Comparison of ENCODE assay signal across 22 cellular contexts in the genomic region with DNA sequence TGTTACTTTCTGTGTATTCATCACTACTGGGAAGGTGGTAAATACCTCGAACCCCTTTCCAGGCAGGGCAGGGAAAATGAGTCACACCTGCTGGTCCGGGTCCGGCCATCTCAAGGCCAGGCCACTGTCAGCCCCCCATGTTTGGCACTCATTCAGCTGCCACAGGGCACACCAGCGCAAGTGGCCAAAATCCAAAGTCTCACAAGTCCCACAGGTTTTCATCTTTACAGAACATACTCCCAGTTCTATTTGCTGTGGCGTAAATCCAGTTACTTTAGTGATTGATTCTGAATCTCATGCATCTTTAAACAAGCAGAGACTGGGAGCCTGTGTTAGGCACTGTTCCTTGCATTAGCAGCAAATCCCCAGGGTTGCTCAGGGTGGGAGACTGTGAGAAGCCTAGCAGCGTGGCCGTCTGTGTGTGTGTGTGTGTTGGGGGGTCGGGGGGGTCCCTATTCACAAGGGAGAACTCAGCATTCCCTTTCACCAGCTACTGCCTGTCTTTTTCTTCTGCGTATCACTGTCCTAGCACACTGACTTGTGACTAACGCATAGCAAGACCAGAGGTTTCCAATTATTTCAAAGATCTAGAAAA. TPM values are rescaled to one million over a fixed set of nuclear protein-coding genes. Genes with fewer than 3 reads are reported as not detected.
A peak's percentile ranks its signal among the peaks of the same experiment; 100 is the strongest.
DNase-seq lines count a peak whose midpoint lies in the region; ATAC-seq, FAIRE-seq and TF ChIP-seq lines count a peak whose summit lies in the region.
"Had no signal": no experiment of that assay in that cellular context is flagged by ENCODE, and none has a peak within 500 bp of the region (broad histone marks: within the 10 kb centered on the region; RNA-seq: fewer than 3 reads in every experiment).

No MANE protein-coding gene starts in this region.

- H3K9me3 ChIP-seq in GM12878 (replicated peaks; ENCODE audit: control insufficient read depth, insufficient read depth, low read length) (no peaks in the 10 kb centered on the region), stomach smooth muscle (ENCODE audit: control insufficient read depth in 2 of 2, low read length in 2 of 2) (no peaks in the 10 kb centered on the region)
- H3K9me3 ChIP-seq: heart right ventricle had no signal

- H3K27ac Mint-ChIP-seq in IgD-negative memory B cell = peak overlapping the region in 2 of 3 donors; percentile 19 to 83
- peak overlapping the region; percentile 89 for H3K27ac Mint-ChIP-seq in nephron progenitor cell

- no peak overlapping the region for H3K4me3 ChIP-seq in GM12878
- no peak overlapping the region for H3K4me3 ChIP-seq in stomach smooth muscle (ENCODE audit: low read length in 2 of 2)
- H3K4me3 ChIP-seq: K562 had no signal

- H3K36me3 Mint-ChIP-seq in IgD-negative memory B cell = peaks cover 4% of the 10 kb centered on the region
- peaks cover 4% of the 10 kb centered on the region for H3K36me3 Mint-ChIP-seq in nephron progenitor cell (ENCODE audit: low read depth)

- intact Hi-C loops in GM12878 (cut with micrococcal nuclease; ENCODE audit: unreplicated experiment) = no loop called here

- H3K27me3 Mint-ChIP-seq in IgD-negative memory B cell (no peaks in the 10 kb centered on the region), nephron progenitor cell (ENCODE audit: low read depth, poor library complexity) (peaks cover 13% of the 10 kb centered on the region)

- peaks cover 24 to 36% (median 31%) of the 10 kb centered on the region in 3 donors for H3K4me1 Mint-ChIP-seq in IgD-negative memory B cell
- H3K4me1 Mint-ChIP-seq in nephron progenitor cell = peaks cover 78% of the 10 kb centered on the region

- peak overlapping the region; percentile 93 for H3K27ac ChIP-seq in GM12878 (ENCODE audit: control insufficient read depth, insufficient read depth)
- H3K27ac ChIP-seq in stomach smooth muscle (ENCODE audit: low read length) = peak overlapping the region; percentile 87

- H4K20me1 ChIP-seq in GM12878 (ENCODE audit: control insufficient read depth, insufficient read depth) = no peaks in the 10 kb centered on the region

- no peaks in the 10 kb centered on the region for H3K9me3 Mint-ChIP-seq in IgD-negative memory B cell
- peaks cover 30% of the 10 kb centered on the region for H3K9me3 Mint-ChIP-seq in nephron progenitor cell

- no peak overlapping the region for H3K4me2 ChIP-seq in GM12878 (ENCODE audit: control insufficient read depth, insufficient read depth)

- ATAC-seq in GM12878 = no peak
- ATAC-seq in HG03139 (IDR thresholded peaks at IDR 0.05; ENCODE audit: unreplicated experiment) = no peak

- TF ChIP-seq RAD21 in GM12878 (IDR thresholded peaks at IDR 0.05; ENCODE audit: insufficient read depth, low read depth, low read length) = no peak

- no peak for TF ChIP-seq CTCF in GM12878 (IDR thresholded peaks at IDR 0.05 in 2 of 3, conservative IDR thresholded peaks at IDR 0.05 in 1 of 3; ENCODE audit: control insufficient read depth in 2 of 3, extremely low read depth in 1 of 3, insufficient read depth in 1 of 3, low read depth in 3 of 3, low read length in 3 of 3)
- TF ChIP-seq CTCF in nephron progenitor cell (IDR thresholded peaks at IDR 0.05) = no peak

- CTCF ChIA-PET in GM12878 (lab: Yijun Ruan, JAX) = interaction anchor here (0.6 to 2.9 kb wide), 4 partner anchors 11 to 335 kb away, joined by 3 to 13 read pairs (median 5); no protein-coding TSS in a partner anchor

- no TSS peak for BruUV-seq in GM12878 (replicated peaks; lab: Mats Ljungman, UMichigan)

- H3K9ac ChIP-seq in GM12878 (ENCODE audit: control insufficient read depth, insufficient read depth, low read length) (peak overlapping the region; percentile 87; the same call in 1 of the 2 replicates), stomach smooth muscle (ENCODE audit: low read length in 2 of 2) (peak overlapping the region in 1 of 2 donors; percentile 13)

- POLR2A ChIA-PET in GM12878 (lab: Charles Lee) = interaction anchor here (0.6 to 1.3 kb wide), 6 partner anchors 9 to 973 kb away, joined by 3 to 10 read pairs (median 5); no protein-coding TSS in a partner anchor

- FAIRE-seq in GM12878 (lab: Jason Lieb, UNC) = no peak
- FAIRE-seq: K562 had no signal

- in situ Hi-C loops in GM12878 (cut with MboI) = no loop called here

- no peak for TF ChIP-seq POLR2A in GM12878 (IDR thresholded peaks at IDR 0.05; ENCODE audit: low read depth, low read length)

- no peak for DNase-seq in GM12878 (ENCODE audit: low read depth, low spot score)
- DNase-seq in nephron progenitor cell = no peak
- no peak for DNase-seq in NCI-H1417 (lab: John Stamatoyannopoulos, UW)
- DNase-seq in HK-2 (ENCODE audit: unreplicated experiment) = no peak
- DNase-seq: activated CD4-positive, alpha-beta T cell treated with anti-CD3 and anti-CD28 coated beads, Interleukin-2, amount 50 U/mL, for 4 hours; activated gamma-delta T cell treated with Interleukin-2 at 50 U/mL for 16 hours; activated T-cell treated with anti-CD3 and anti-CD28 coated beads for 4 hours; cerebellar nuclear complex; COR-L47; DND-41; heart right ventricle; NCI-H2081; NCI-H510A; posterior cingulate gyrus; Right ventricle myocardium superior; stimulated activated CD4-positive, alpha-beta T cell treated with anti-CD3 and anti-CD28 coated beads, Interleukin-4, amount 100 ng/mL, for 4 hours; SW 1271 had no signal

- peaks cover 0 to 3% of the 10 kb centered on the region in 2 experiments; a peak in 1 of 4 replicates for H3K36me3 ChIP-seq in GM12878 (ENCODE audit: control insufficient read depth in 2 of 2, insufficient read depth in 2 of 2, low read length in 1 of 2)
- no peaks in the 10 kb centered on the region for H3K36me3 ChIP-seq in stomach smooth muscle (ENCODE audit: control insufficient read depth in 2 of 2, insufficient read depth in 2 of 2, low read length in 2 of 2)
- H3K36me3 ChIP-seq: heart right ventricle had no signal

- H3K27me3 ChIP-seq in GM12878 (replicated peaks in 1 of 2; ENCODE audit: control insufficient read depth in 2 of 2, insufficient read depth in 2 of 2, low read length in 1 of 2) (no peaks in the 10 kb centered on the region), stomach smooth muscle (ENCODE audit: control insufficient read depth in 1 of 2, insufficient read depth in 2 of 2, low read length in 2 of 2) (no peaks in the 10 kb centered on the region)
- H3K27me3 ChIP-seq: heart right ventricle had no signal

- RAD21 ChIA-PET in GM12878 (lab: Charles Lee; ENCODE audit: unreplicated experiment) = interaction anchor here (0.6 to 1.4 kb wide), 6 partner anchors 8 to 67 kb away, joined by 3 to 5 read pairs (median 3); no protein-coding TSS in a partner anchor

- peak overlapping the region in 2 of 4 donors; percentile 43 to 65 for H3K4me3 Mint-ChIP-seq in IgD-negative memory B cell
- H3K4me3 Mint-ChIP-seq in nephron progenitor cell = no peak overlapping the region

- peaks cover 32% of the 10 kb centered on the region for H3K79me2 ChIP-seq in GM12878 (ENCODE audit: control insufficient read depth, insufficient read depth, low read length)

- 60% methylated on average over 10 of the region's 10 CpGs for WGBS in GM12878 (ENCODE audit: insufficient coverage, insufficient replicate concordance, low lambda C conversion rate, missing lambda C conversion rate)

- peaks cover 31% of the 10 kb centered on the region for H3K4me1 ChIP-seq in GM12878 (ENCODE audit: control insufficient read depth, insufficient read depth, low read length)
- peaks cover 31% of the 10 kb centered on the region for H3K4me1 ChIP-seq in stomach smooth muscle (ENCODE audit: control insufficient read depth, insufficient read depth, low read length)

- TF ChIP-seq EP300 in GM12878 (IDR thresholded peaks at IDR 0.05; ENCODE audit: borderline replicate concordance in 1 of 2, control insufficient read depth in 1 of 2, low read depth in 2 of 2, low read length in 2 of 2) = no peak

- H2AFZ ChIP-seq in GM12878 (ENCODE audit: control insufficient read depth, low read depth, low read length) = no peak overlapping the region

- SMC1A ChIA-PET in GM12878 (lab: Charles Lee; ENCODE audit: uncharacterized antibody, unreplicated experiment) = interaction anchor here (0.6 to 2.3 kb wide), 4 partner anchors 8 to 31 kb away, joined by 3 to 11 read pairs (median 5); no protein-coding TSS in a partner anchor

RNA-seq across cellular contexts. Expression of gene SLC2A5, which starts 1.1 kb away (rescaled TPM):
- polyA plus RNA-seq in IgD-negative memory B cell = 10.0 TPM
- 209 and 221 TPM in 2 replicates for total RNA-seq in GM12878 (2013; cell fraction: nucleolus; rRNA removed)
- 20.1 and 24.2 TPM in 2 replicates for total RNA-seq in GM12878 (2014; rRNA removed)
- 10.6 and 12.3 TPM in 2 replicates for total RNA-seq in GM12878 (2014; rRNA removed; fragmentation: Illumina TruSeq; extraction: Trizol)
- total RNA-seq in GM12878 (2021) = 30.9 and 32.3 TPM in 2 replicates
- polyA plus RNA-seq in GM12878 (2011; ENCODE audit: low read depth) = 47.3 TPM
- 60.0 and 76.6 TPM in 2 replicates for polyA plus RNA-seq in GM12878 (2011; rRNA removed)
- 47.9 and 67.2 TPM in 2 replicates for polyA plus RNA-seq in GM12878 (2011; cell fraction: cytosol; rRNA removed)
- 282 and 381 TPM in 2 replicates for polyA plus RNA-seq in GM12878 (2011; cell fraction: nucleus; rRNA removed)
- polyA plus RNA-seq in GM12878 (2012) = 32.5 and 62.6 TPM in 2 replicates
- polyA plus RNA-seq in GM12878 (2014; fragmentation: Illumina TruSeq; extraction: Trizol) = 28.7 and 37.7 TPM in 2 replicates
- polyA plus RNA-seq in GM12878 (2014; fragmentation: Nextera tagmentation; extraction: Ambion mirVana) = 1 to 10 TPM; 4.5 to 5.2 TPM
- 24.7 and 27.4 TPM in 2 replicates for polyA plus RNA-seq in GM12878 (2014; rRNA removed)
- polyA plus RNA-seq in GM12878 (2016; fragmentation: Nextera tagmentation; extraction: Ambion mirVana) = 10 to 100 TPM; 19.9 to 23.5 TPM
- 81.5 and 87.0 TPM in 2 replicates for polyA minus RNA-seq in GM12878 (2011; rRNA and poly(A)+ RNA removed)
- 26.9 and 29.1 TPM in 2 replicates for polyA minus RNA-seq in GM12878 (2011; cell fraction: cytosol; rRNA and poly(A)+ RNA removed)
- 43.3 and 45.3 TPM in 2 replicates for polyA minus RNA-seq in GM12878 (2011; cell fraction: nucleus; rRNA and poly(A)+ RNA removed)
- total RNA-seq: K562 had no signal

RNA-seq across cellular contexts. Expression of gene SLC2A7, which starts 44.3 kb away (rescaled TPM):
- not detected for polyA plus RNA-seq in IgD-negative memory B cell
- total RNA-seq in GM12878 (2013; cell fraction: nucleolus; rRNA removed) = not detected in 2 replicates
- not detected in 2 replicates for total RNA-seq in GM12878 (2014; rRNA removed)
- total RNA-seq in GM12878 (2014; rRNA removed; fragmentation: Illumina TruSeq; extraction: Trizol) = not detected in 2 replicates
- total RNA-seq in GM12878 (2021) = not detected in 2 replicates
- polyA plus RNA-seq in GM12878 (2011; ENCODE audit: low read depth) = not detected
- polyA plus RNA-seq in GM12878 (2011; rRNA removed) = not detected in 2 replicates
- polyA plus RNA-seq in GM12878 (2011; cell fraction: cytosol; rRNA removed) = not detected in 2 replicates
- not detected in 2 replicates for polyA plus RNA-seq in GM12878 (2011; cell fraction: nucleus; rRNA removed)
- polyA plus RNA-seq in GM12878 (2012) = not detected in 2 replicates
- not detected in 2 replicates for polyA plus RNA-seq in GM12878 (2014; fragmentation: Illumina TruSeq; extraction: Trizol)
- polyA plus RNA-seq in GM12878 (2014; fragmentation: Nextera tagmentation; extraction: Ambion mirVana) = not detected
- not detected in 2 replicates for polyA plus RNA-seq in GM12878 (2014; rRNA removed)
- polyA plus RNA-seq in GM12878 (2016; fragmentation: Nextera tagmentation; extraction: Ambion mirVana) = not detected
- not detected in 2 replicates for polyA minus RNA-seq in GM12878 (2011; rRNA and poly(A)+ RNA removed)
- not detected in 2 replicates for polyA minus RNA-seq in GM12878 (2011; cell fraction: cytosol; rRNA and poly(A)+ RNA removed)
- polyA minus RNA-seq in GM12878 (2011; cell fraction: nucleus; rRNA and poly(A)+ RNA removed) = not detected in 2 replicates
- total RNA-seq: K562, liver, Right ventricle myocardium superior had no signal
- polyA plus RNA-seq: heart right ventricle, K562, liver had no signal

RNA-seq across cellular contexts. Expression of gene GPR157, which starts 58.4 kb away (rescaled TPM):
- polyA plus RNA-seq in IgD-negative memory B cell (1.3 TPM), GM12878 (2011; rRNA removed) (1.3 and 3.7 TPM in 2 replicates), GM12878 (2014; fragmentation: Illumina TruSeq; extraction: Trizol) (2.5 and 2.8 TPM in 2 replicates), GM12878 (2014; fragmentation: Nextera tagmentation; extraction: Ambion mirVana) (1 to 10 TPM in 1 of 2 experiments, under 1 TPM in 1; 0.66 to 1.1 TPM), GM12878 (2014; rRNA removed) (2.6 and 3.2 TPM in 2 replicates), GM12878 (2016; fragmentation: Nextera tagmentation; extraction: Ambion mirVana) (1 to 10 TPM in 1 of 2 experiments, under 1 TPM in 1; 0.86 to 2.9 TPM)
- 22.6 and 27.6 TPM in 2 replicates for total RNA-seq in GM12878 (2013; cell fraction: nucleolus; rRNA removed)
- total RNA-seq in GM12878 (2014; rRNA removed) (4.7 and 15.9 TPM in 2 replicates), GM12878 (2014; rRNA removed; fragmentation: Illumina TruSeq; extraction: Trizol) (2.8 and 5.0 TPM in 2 replicates), GM12878 (2021) (10.1 and 12.2 TPM in 2 replicates)
- polyA plus RNA-seq in GM12878 (2011; ENCODE audit: low read depth) = 1.5 TPM
- 1.8 and 2.0 TPM in 2 replicates for polyA plus RNA-seq in GM12878 (2011; cell fraction: cytosol; rRNA removed)
- polyA plus RNA-seq in GM12878 (2011; cell fraction: nucleus; rRNA removed) = 1.9 and 2.3 TPM in 2 replicates
- polyA plus RNA-seq in GM12878 (2012) = 11.4 and 13.6 TPM in 2 replicates
- 2.6 and 8.1 TPM in 2 replicates for polyA minus RNA-seq in GM12878 (2011; rRNA and poly(A)+ RNA removed)
- 1.2 and 1.8 TPM in 2 replicates for polyA minus RNA-seq in GM12878 (2011; cell fraction: cytosol; rRNA and poly(A)+ RNA removed)
- polyA minus RNA-seq in GM12878 (2011; cell fraction: nucleus; rRNA and poly(A)+ RNA removed) = 0.85 and 3.2 TPM in 2 replicates
